In the genomic region with DNA sequence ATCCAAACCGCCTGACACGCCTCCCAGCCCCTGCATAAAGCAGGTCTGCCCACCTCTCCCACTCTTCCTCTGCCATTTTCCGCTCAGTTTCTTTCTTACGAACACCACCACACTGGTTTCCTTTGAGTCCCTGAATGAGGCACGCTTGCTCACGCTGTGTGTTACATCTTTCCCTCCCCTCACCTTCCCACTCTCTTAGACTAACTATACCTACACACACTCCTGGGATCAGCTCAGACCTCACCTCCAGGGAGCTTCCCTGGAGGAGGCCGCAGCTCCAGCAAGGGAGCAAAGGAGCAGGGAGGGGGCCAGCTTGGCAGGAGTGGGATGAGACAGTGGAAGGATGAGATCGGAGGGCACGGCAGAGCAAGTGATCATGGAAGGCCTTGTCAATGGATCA, we compare ENCODE assay signal across 20 cellular contexts. TPM values are rescaled to one million over a fixed set of nuclear protein-coding genes. Genes with fewer than 3 reads are reported as not detected.
DNase-seq lines count a peak whose midpoint lies in the region; ATAC-seq, FAIRE-seq and TF ChIP-seq lines count a peak whose summit lies in the region.
"Had no signal": no experiment of that assay in that cellular context is flagged by ENCODE, and none has a peak within 500 bp of the region (broad histone marks: within the 10 kb centered on the region; RNA-seq: fewer than 3 reads in every experiment).

No MANE protein-coding gene starts in this region.

- H3K14ac ChIP-seq in H1 (ENCODE audit: insufficient read length), result no peak overlapping the region

- no peaks in the 10 kb centered on the region for H3K27me3 ChIP-seq in GM23338 (ENCODE audit: insufficient read depth)
- no peaks in the 10 kb centered on the region for H3K27me3 ChIP-seq in NT2/D1 (ENCODE audit: insufficient read depth, insufficient read length)
- no peaks in the 10 kb centered on the region for H3K27me3 ChIP-seq in H1 (replicated peaks in 1 of 4; ENCODE audit: control insufficient read depth in 3 of 4, extremely low read depth in 1 of 4, insufficient read depth in 3 of 4, low read length in 3 of 4)
- H3K27me3 ChIP-seq in neural progenitor cell, result no peaks in the 10 kb centered on the region
- H3K27me3 ChIP-seq: BLaER1 treated with 17β-estradiol and CSF1 and Interleukin-3, amounts not matched to agents 10 nM and 100 nM had no signal

- no peaks in the 10 kb centered on the region for H3K36me3 Mint-ChIP-seq in GM23338 (ENCODE audit: low read depth)
- no peaks in the 10 kb centered on the region for H3K36me3 Mint-ChIP-seq in neural progenitor cell
- H3K36me3 Mint-ChIP-seq in activated CD4-positive, alpha-beta T cell treated with anti-CD3 and anti-CD28 coated beads for 36 hours (ENCODE audit: low read depth), result no peaks in the 10 kb centered on the region
- H3K36me3 Mint-ChIP-seq: CD8-positive, alpha-beta T cell had no signal

- H3K36me3 ChIP-seq in GM23338 (ENCODE audit: insufficient read depth) (no peaks in the 10 kb centered on the region), NT2/D1 (ENCODE audit: insufficient read depth, insufficient read length, low read length) (no peaks in the 10 kb centered on the region), H1 (ENCODE audit: control insufficient read depth in 2 of 4, insufficient read depth in 4 of 4, low read length in 3 of 4) (no peaks in the 10 kb centered on the region), neural progenitor cell (no peaks in the 10 kb centered on the region)
- H3K36me3 ChIP-seq: BLaER1 treated with 17β-estradiol and CSF1 and Interleukin-3, amounts not matched to agents 10 nM and 100 nM had no signal

- H3K27me3 Mint-ChIP-seq in GM23338 (ENCODE audit: insufficient read depth, low read depth, poor library complexity) (no peaks in the 10 kb centered on the region), neural progenitor cell (ENCODE audit: insufficient read depth, low read depth) (peaks cover 6% of the 10 kb centered on the region)
- H3K27me3 Mint-ChIP-seq in activated CD4-positive, alpha-beta T cell treated with anti-CD3 and anti-CD28 coated beads for 36 hours, result peaks cover 9% of the 10 kb centered on the region
- H3K27me3 Mint-ChIP-seq: B cell had no signal

- H3K4me2 ChIP-seq in GM23338 (no peak overlapping the region), H1 (ENCODE audit: insufficient read depth in 1 of 2, low read depth in 2 of 2, low read length in 2 of 2) (no peak overlapping the region), neural progenitor cell (peak overlapping the region; percentile 35)
- H3K4me2 ChIP-seq: BLaER1 treated with 17β-estradiol and CSF1 and Interleukin-3, amounts not matched to agents 10 nM and 100 nM had no signal

- H2AFZ ChIP-seq in GM23338 (peak overlapping the region; percentile 97), H1 (ENCODE audit: low read length) (peak overlapping the region; percentile 68; the same call in 1 of the 2 replicates), neural progenitor cell (replicated peaks) (peak overlapping the region; percentile 98)

- intact Hi-C loops in activated CD4-positive, alpha-beta T cell treated with anti-CD3 and anti-CD28 coated beads for 36 hours (cut with DNase I, micrococcal nuclease), result no loop called here

- H4K20me1 ChIP-seq in GM23338 (replicated peaks; ENCODE audit: insufficient read depth) (no peaks in the 10 kb centered on the region), H1 (replicated peaks in 1 of 2; ENCODE audit: control insufficient read depth in 1 of 2, insufficient read depth in 2 of 2, low read length in 2 of 2) (no peaks in the 10 kb centered on the region), neural progenitor cell (ENCODE audit: low read depth) (no peaks in the 10 kb centered on the region)
- H4K20me1 ChIP-seq: BLaER1 treated with 17β-estradiol and CSF1 and Interleukin-3, amounts not matched to agents 10 nM and 100 nM had no signal

- no peak overlapping the region; the same call in 1 of the 2 replicates for H2BK20ac ChIP-seq in H1 (ENCODE audit: low read length)

- H3K79me1 ChIP-seq in H1 (ENCODE audit: low read depth, low read length), result no peaks in the 10 kb centered on the region

- H4K8ac ChIP-seq in H1 (ENCODE audit: extremely low read depth, insufficient read depth, low read length), result peak overlapping the region; percentile 82; the same call in 1 of the 2 replicates

- H3K4me1 Mint-ChIP-seq in GM23338, result peaks cover 7% of the 10 kb centered on the region
- peaks cover 17% of the 10 kb centered on the region for H3K4me1 Mint-ChIP-seq in neural progenitor cell
- H3K4me1 Mint-ChIP-seq in activated CD4-positive, alpha-beta T cell treated with anti-CD3 and anti-CD28 coated beads for 36 hours, result no peaks in the 10 kb centered on the region
- H3K4me1 Mint-ChIP-seq: B cell had no signal

- H3K9me3 ChIP-seq in NT2/D1 (ENCODE audit: insufficient read depth, low read length), result no peaks in the 10 kb centered on the region
- no peaks in the 10 kb centered on the region for H3K9me3 ChIP-seq in H1 (ENCODE audit: insufficient read depth in 2 of 2, low read depth in 1 of 2, low read length in 1 of 2)
- H3K9me3 ChIP-seq in neural progenitor cell (ENCODE audit: low read depth), result no peaks in the 10 kb centered on the region
- H3K9me3 ChIP-seq: BLaER1 treated with 17β-estradiol and CSF1 and Interleukin-3, amounts not matched to agents 10 nM and 100 nM had no signal

- FAIRE-seq in H1 (lab: Jason Lieb, UNC), result no peak
- FAIRE-seq: H54 had no signal

- TF ChIP-seq RAD21 in H1 (IDR thresholded peaks at IDR 0.05 in 1 of 2, conservative IDR thresholded peaks at IDR 0.05 in 1 of 2; ENCODE audit: low read depth in 2 of 2, low read length in 2 of 2), result no peak

- 0 out of 2 replicates have a peak overlapping the region, but pooled peaks have one; percentile 62 for H2BK12ac ChIP-seq in H1 (ENCODE audit: low read depth, low read length)

- POLR2A ChIA-PET in H1 (lab: Charles Lee; ENCODE audit: partially characterized antibody), result interaction anchor here (0.8 kb wide), 1 partner anchor 26 kb away, joined by 4 read pairs; no protein-coding TSS in a partner anchor
- POLR2A ChIA-PET in activated CD4-positive, alpha-beta T cell treated with anti-CD3 and anti-CD28 coated beads for 36 hours (lab: Charles Lee), result no interaction called here

- no peak overlapping the region for H3K56ac ChIP-seq in H1 (replicated peaks; ENCODE audit: insufficient read length, low read depth, low read length)

- no peak for TF ChIP-seq POLR2A in H1 (IDR thresholded peaks at IDR 0.05; ENCODE audit: control extremely low read depth in 1 of 2, low read depth in 2 of 2, low read length in 2 of 2)

- no peak for TF ChIP-seq EP300 in H1 (IDR thresholded peaks at IDR 0.05; ENCODE audit: borderline replicate concordance in 1 of 2, low read depth in 2 of 2, low read length in 2 of 2)

- H3K9me3 Mint-ChIP-seq in GM23338 (no peaks in the 10 kb centered on the region; the same call in 2 of the 3 replicates), neural progenitor cell (no peaks in the 10 kb centered on the region)
- no peaks in the 10 kb centered on the region for H3K9me3 Mint-ChIP-seq in activated CD4-positive, alpha-beta T cell treated with anti-CD3 and anti-CD28 coated beads for 36 hours (ENCODE audit: low read depth)
- H3K9me3 Mint-ChIP-seq: CD8-positive, alpha-beta T cell; HFFc6 had no signal

- CTCF ChIA-PET in H1 (lab: Charles Lee; ENCODE audit: partially characterized antibody), result interaction anchor here (0.6 to 1.7 kb wide), 5 partner anchors 17 to 397 kb away, joined by 3 to 5 read pairs (median 3); no protein-coding TSS in a partner anchor
- CTCF ChIA-PET in activated CD4-positive, alpha-beta T cell treated with anti-CD3 and anti-CD28 coated beads for 36 hours (lab: Charles Lee), result no interaction called here

- no peak overlapping the region for H3K27ac ChIP-seq in GM23338 (ENCODE audit: low read depth)
- no peak overlapping the region for H3K27ac ChIP-seq in H1 (ENCODE audit: low read depth, low read length)
- peak overlapping the region; percentile 13 for H3K27ac ChIP-seq in neural progenitor cell
- H3K27ac ChIP-seq: BLaER1 treated with 17β-estradiol and CSF1 and Interleukin-3, amounts not matched to agents 10 nM and 100 nM had no signal

- no peak overlapping the region for H2AK5ac ChIP-seq in H1 (ENCODE audit: low read depth, low read length)

- H3K23ac ChIP-seq in H1 (ENCODE audit: insufficient read length), result no peak overlapping the region

- ATAC-seq in GM23338 (peak; percentile 57), GM18873 (IDR thresholded peaks at IDR 0.05; ENCODE audit: low FRiP score, unreplicated experiment) (no peak), HG02852 (IDR thresholded peaks at IDR 0.05; ENCODE audit: unreplicated experiment) (no peak)
- no peak for ATAC-seq in activated CD4-positive, alpha-beta T cell treated with anti-CD3 and anti-CD28 coated beads for 36 hours
- ATAC-seq: CD8-positive, alpha-beta T cell had no signal

- H3K9ac ChIP-seq in NT2/D1 (ENCODE audit: insufficient read length, low read depth), result peak overlapping the region; percentile 0
- no peak overlapping the region for H3K9ac ChIP-seq in H1 (replicated peaks in 1 of 4; ENCODE audit: extremely low read depth in 1 of 4, low read depth in 3 of 4, low read length in 3 of 4)
- no peak overlapping the region for H3K9ac ChIP-seq in neural progenitor cell
- H3K9ac ChIP-seq: BLaER1 treated with 17β-estradiol and CSF1 and Interleukin-3, amounts not matched to agents 10 nM and 100 nM had no signal

- H3K27ac Mint-ChIP-seq in GM23338 (no peak overlapping the region), neural progenitor cell (peak overlapping the region; percentile 35)
- H3K27ac Mint-ChIP-seq in activated CD4-positive, alpha-beta T cell treated with anti-CD3 and anti-CD28 coated beads for 36 hours, result no peak overlapping the region
- H3K27ac Mint-ChIP-seq: B cell; CD8-positive, alpha-beta T cell; HFFc6 had no signal

- no peak overlapping the region for H2BK5ac ChIP-seq in H1 (ENCODE audit: low read depth, low read length)

- H3K4me3 ChIP-seq in GM23338 (no peak overlapping the region), NT2/D1 (ENCODE audit: insufficient read length, low read depth) (no peak overlapping the region), H1 (ENCODE audit: extremely low read depth in 1 of 4, insufficient read depth in 2 of 4, low read depth in 3 of 4, low read length in 4 of 4) (no peak overlapping the region), neural progenitor cell (no peak overlapping the region)
- H3K4me3 ChIP-seq: BLaER1 treated with 17β-estradiol and CSF1 and Interleukin-3, amounts not matched to agents 10 nM and 100 nM had no signal

- H4K5ac ChIP-seq in H1 (ENCODE audit: insufficient read length, low read depth, low read length), result no peak overlapping the region

- no peaks in the 10 kb centered on the region; the same call in 1 of the 2 replicates for H3K23me2 ChIP-seq in H1 (ENCODE audit: low read depth, low read length)

- H4K91ac ChIP-seq in H1 (replicated peaks; ENCODE audit: insufficient read length, low read length), result peak overlapping the region; percentile 55

- DNase-seq in GM23338 (ENCODE audit: low spot score), result no peak
- DNase-seq in NT2/D1 (ENCODE audit: low read depth, low spot score), result no peak
- DNase-seq in H1 (ENCODE audit: low read depth in 1 of 2, low spot score in 2 of 2), result no peak
- no peak for DNase-seq in neural progenitor cell (ENCODE audit: low spot score)
- no peak for DNase-seq in activated CD4-positive, alpha-beta T cell treated with anti-CD3 and anti-CD28 coated beads for 36 hours
- DNase-seq in AML-193 (lab: John Stamatoyannopoulos, UW), result no peak
- DNase-seq: 8988T; Calu3; CD8-positive, alpha-beta T cell; DMS79 treated with DMSO at 0.1 percent for 48 hours; GF-D8; HCEC 1CT; HFFc6; IMR-90; KBM-7 had no signal

- H3K4me1 ChIP-seq in GM23338 (ENCODE audit: insufficient read depth), result no peaks in the 10 kb centered on the region
- peaks cover 5% of the 10 kb centered on the region for H3K4me1 ChIP-seq in NT2/D1 (ENCODE audit: insufficient read depth, insufficient read length)
- H3K4me1 ChIP-seq in H1 (replicated peaks in 1 of 4; ENCODE audit: control insufficient read depth in 3 of 4, insufficient read depth in 4 of 4, low read length in 3 of 4), result peaks cover 0 to 4% (median 2%) of the 10 kb centered on the region in 4 experiments; a peak in 2 of 7 replicates
- H3K4me1 ChIP-seq in neural progenitor cell, result peaks cover 10% of the 10 kb centered on the region

- H3F3A ChIP-seq in GM23338 (replicated peaks; ENCODE audit: low read depth) (0 out of 2 replicates have a peak, but pooled peaks cover 3% of the 10 kb centered on the region), neural progenitor cell (ENCODE audit: low read depth) (peaks cover 15% of the 10 kb centered on the region)

- peak overlapping the region; percentile 72 for H3K4ac ChIP-seq in H1 (replicated peaks; ENCODE audit: insufficient read length, low read depth, low read length)

- H2BK120ac ChIP-seq in H1 (replicated peaks; ENCODE audit: low read depth, low read length), result no peak overlapping the region

- 89% methylated on average over 9 of the region's 9 CpGs; no CpG with 5 or more reads in 1 of the 2 experiments for WGBS in H1 (ENCODE audit: extremely low coverage in 1 of 2, insufficient coverage in 1 of 2, insufficient read length in 1 of 2, insufficient replicate concordance in 2 of 2, low coverage in 1 of 2, low lambda C conversion rate in 2 of 2, missing lambda C conversion rate in 1 of 2), 2 experiments

- no peak overlapping the region for H3K4me3 Mint-ChIP-seq in GM23338
- H3K4me3 Mint-ChIP-seq in neural progenitor cell, result no peak overlapping the region
- H3K4me3 Mint-ChIP-seq in activated CD4-positive, alpha-beta T cell treated with anti-CD3 and anti-CD28 coated beads for 36 hours, result no peak overlapping the region
- H3K4me3 Mint-ChIP-seq: B cell; CD8-positive, alpha-beta T cell; HFFc6 had no signal

- TF ChIP-seq CTCF in GM23338 (conservative IDR thresholded peaks at IDR 0.05; ENCODE audit: low read depth in 2 of 2), result no peak
- no peak for TF ChIP-seq CTCF in H1 (IDR thresholded peaks at IDR 0.05; ENCODE audit: control extremely low read depth in 1 of 3, insufficient read depth in 1 of 3, low read depth in 1 of 3, low read length in 3 of 3)
- TF ChIP-seq CTCF in neural progenitor cell (IDR thresholded peaks at IDR 0.05), result no peak

- H3K18ac ChIP-seq in H1 (ENCODE audit: extremely low read depth, low read length), result no peak overlapping the region

- H3K9me2 ChIP-seq in GM23338 (ENCODE audit: insufficient read depth), result no peaks in the 10 kb centered on the region

- H2BK15ac ChIP-seq in H1 (ENCODE audit: low read length), result no peak overlapping the region

- H3K79me2 ChIP-seq in GM23338 (replicated peaks; ENCODE audit: insufficient read depth) (no peaks in the 10 kb centered on the region), H1 (ENCODE audit: control insufficient read depth in 1 of 2, insufficient read depth in 2 of 2, low read length in 2 of 2) (no peaks in the 10 kb centered on the region), neural progenitor cell (ENCODE audit: low read depth) (no peaks in the 10 kb centered on the region)

RNA-seq across cellular contexts. Expression of a gene that starts 28.3 kb away (rescaled TPM):
- 50.3 and 53.2 TPM in 2 replicates for total RNA-seq in GM23338 (2014; rRNA removed; shearing (Covaris generic))
- polyA plus RNA-seq in GM23338 (2016; fragmentation: Nextera tagmentation; extraction: Ambion mirVana), result 19.1 and 20.1 TPM in 2 replicates
- 73.5 and 75.4 TPM in 2 replicates for total RNA-seq in H1 (2021; fragmentation: NEBNext Ultra II Directional; extraction: Animal tissue kit (Norgen Biotek cat#: 25700))
- polyA plus RNA-seq in H1 (2011; rRNA removed), result 39.1 and 46.5 TPM in 2 replicates
- polyA plus RNA-seq in H1 (2011; cell fraction: cytosol; rRNA removed), result 43.0 TPM
- 26.3 TPM for polyA plus RNA-seq in H1 (2011; cell fraction: nucleus; rRNA removed)
- polyA plus RNA-seq in H1 (2012, experiment 1 of 2), result 41.6 to 48.4 TPM (median 44.5 TPM) in 4 replicates
- 24.7 TPM for polyA plus RNA-seq in H1 (2012, experiment 2 of 2)
- 57.2 TPM for polyA plus RNA-seq in H1 (2013, experiment 1 of 2)
- polyA plus RNA-seq in H1 (2013, experiment 2 of 2), result 71.0 TPM
- polyA minus RNA-seq in H1 (2011; rRNA and poly(A)+ RNA removed), result 59.0 and 69.0 TPM in 2 replicates
- 36.1 TPM for polyA minus RNA-seq in H1 (2011; cell fraction: cytosol; rRNA and poly(A)+ RNA removed)
- 20.6 TPM for polyA minus RNA-seq in H1 (2011; cell fraction: nucleus; rRNA and poly(A)+ RNA removed)
- total RNA-seq in neural progenitor cell (ENCODE audit: low replicate concordance), result 45.4 and 60.1 TPM in 2 replicates
- 10 to 100 TPM; 18.6 to 19.6 TPM for total RNA-seq in activated CD4-positive, alpha-beta T cell treated with anti-CD3 and anti-CD28 coated beads for 36 hours
